15 cellular contexts compared by ENCODE assay signal in genomic region chr12:52739963-52740362, GRCh38.
A peak's percentile ranks its signal among the peaks of the same experiment; 100 is the strongest.
DNase-seq lines count a peak whose midpoint lies in the region; ATAC-seq and TF ChIP-seq lines count a peak whose summit lies in the region.
"Had no signal": no experiment of that assay in that cellular context is flagged by ENCODE, and none has a peak within 500 bp of the region (broad histone marks: within the 10 kb centered on the region; RNA-seq: fewer than 3 reads in every experiment).

No MANE protein-coding gene starts in this region.

- ATAC-seq in RWPE2 (ENCODE audit: low read depth) (peak; percentile 56; the same call in 1 of the 3 replicates), GM18858 (IDR thresholded peaks at IDR 0.05; ENCODE audit: unreplicated experiment) (no peak)
- ATAC-seq: A549 had no signal

- CTCF ChIA-PET in HEK293T (lab: Yijun Ruan, JAX), result no interaction called here

- H3K9me3 ChIP-seq in RWPE2 (ENCODE audit: severe bottlenecking), result no peaks in the 10 kb centered on the region
- H3K9me3 ChIP-seq: A549 had no signal

- no peaks in the 10 kb centered on the region for H3K4me1 ChIP-seq in RWPE2 (ENCODE audit: insufficient read depth, poor library complexity, severe bottlenecking)
- H3K4me1 ChIP-seq: A549 had no signal

- no peak for TF ChIP-seq CTCF in RWPE2 (IDR thresholded peaks at IDR 0.05; ENCODE audit: poor library complexity, severe bottlenecking)

- H3K27ac ChIP-seq in RWPE2 (ENCODE audit: poor library complexity, severe bottlenecking), result no peak overlapping the region
- H3K27ac ChIP-seq: A549, C4-2B had no signal

- no peak overlapping the region for H3K4me3 ChIP-seq in RWPE2 (ENCODE audit: severe bottlenecking)
- H3K4me3 ChIP-seq: A549 had no signal

- H3K27me3 ChIP-seq in RWPE2 (ENCODE audit: insufficient read depth, poor library complexity, severe bottlenecking), result peaks cover 5% of the 10 kb centered on the region

- POLR2A ChIA-PET in HEK293T (lab: Yijun Ruan, JAX), result no interaction called here

- DNase-seq in NCI-H2081 (lab: John Stamatoyannopoulos, UW) (peak; percentile 10 to 55), NCI-H2081 treated with DMSO at 0.1 percent for 48 hours (lab: John Stamatoyannopoulos, UW) (no peak), DMS79 treated with DMSO at 0.1 percent for 48 hours (lab: John Stamatoyannopoulos, UW) (peak; percentile 45), NCI-H2171 treated with DMSO at 0.1 percent for 48 hours (lab: John Stamatoyannopoulos, UW) (peak; percentile 95), RWPE2 (ENCODE audit: low spot score) (no peak), nucleus accumbens (lab: John Stamatoyannopoulos, UW) (no peak), HEK293T (ENCODE audit: extremely low spot score) (no peak)
- DNase-seq: DMS53, H9, NCI-H1417 treated with DMSO at 0.1 percent for 48 hours, NCI-H2227 treated with DMSO at 0.1 percent for 48 hours, NCI-H526 had no signal

- no peaks in the 10 kb centered on the region for H3K36me3 ChIP-seq in RWPE2 (ENCODE audit: low read depth)

TF ChIP-seq in HEK293T, 16 proteins besides CTCF, POLR2A, EP300 and RAD21:
- no peak for TF ChIP-seq ELF4 (IDR thresholded peaks at IDR 0.05)
- no peak for TF ChIP-seq PKNOX1 (IDR thresholded peaks at IDR 0.05)
- TF ChIP-seq HDGF (IDR thresholded peaks at IDR 0.05; ENCODE audit: borderline replicate concordance), result no peak
- no peak for TF ChIP-seq TARDBP (IDR thresholded peaks at IDR 0.05)
- TF ChIP-seq ARNT (IDR thresholded peaks at IDR 0.05), result no peak
- TF ChIP-seq FOXA1 (IDR thresholded peaks at IDR 0.05), result no peak
- TF ChIP-seq BHLHE40 (IDR thresholded peaks at IDR 0.05; ENCODE audit: borderline replicate concordance), result no peak
- TF ChIP-seq ZNF384 (IDR thresholded peaks at IDR 0.05), result no peak
- no peak for TF ChIP-seq LEF1 (IDR thresholded peaks at IDR 0.05; ENCODE audit: borderline replicate concordance)
- no peak for TF ChIP-seq SUZ12 (IDR thresholded peaks at IDR 0.05)
- TF ChIP-seq L3MBTL2 (conservative IDR thresholded peaks at IDR 0.05), result no peak
TF ChIP-seq in HEK293T: peak in this region for 0.

Comparison
In these comparisons a context has a peak if more than half of its experiments do, and no peak if none do; other contexts are left out.
1. DNase-seq: peak in NCI-H2081 (2 of 2), DMS79 treated with DMSO at 0.1 percent for 48 hours (single experiment) and NCI-H2171 treated with DMSO at 0.1 percent for 48 hours (single experiment); none in NCI-H2081 treated with DMSO at 0.1 percent for 48 hours (single experiment), RWPE2 (single experiment), nucleus accumbens (0 of 56) and HEK293T (single experiment).